Comparison of ENCODE assay signal across 1 cellular context in genomic region chr14:76956253-76957090, GRCh38.
TF ChIP-seq lines count a peak whose summit lies in the region.

No MANE protein-coding gene starts in this region.

TF ChIP-seq in HepG2, 621 proteins besides CTCF, POLR2A, EP300 and RAD21 (continued from another document and continues in another):
- TF ChIP-seq PPARG (CRISPR knock-in tag; conservative IDR thresholded peaks at IDR 0.05): 0 out of 2 replicates have a peak, but pooled peaks have one; percentile 21
- no peak for TF ChIP-seq ZNF672 (CRISPR knock-in tag; IDR thresholded peaks at IDR 0.05)
- no peak for TF ChIP-seq MATR3 (CRISPR knock-in tag; IDR thresholded peaks at IDR 0.05)
- TF ChIP-seq WIZ (CRISPR knock-in tag; IDR thresholded peaks at IDR 0.05): no peak
- no peak for TF ChIP-seq GATA4 (IDR thresholded peaks at IDR 0.05; ENCODE audit: borderline replicate concordance, low read depth)
- no peak for TF ChIP-seq MLLT10 (CRISPR knock-in tag; IDR thresholded peaks at IDR 0.05)
- TF ChIP-seq ZNF30 (CRISPR knock-in tag; IDR thresholded peaks at IDR 0.05): no peak
- TF ChIP-seq FOSL2 (CRISPR knock-in tag; IDR thresholded peaks at IDR 0.05): peak; percentile 46; the same call in 1 of the 2 replicates
- no peak for TF ChIP-seq SOX6 (IDR thresholded peaks at IDR 0.05)
- peak; percentile 49 for TF ChIP-seq SOX6 (CRISPR knock-in tag; IDR thresholded peaks at IDR 0.05)
- no peak for TF ChIP-seq MBD4 (IDR thresholded peaks at IDR 0.05; ENCODE audit: borderline replicate concordance, low read length)
- TF ChIP-seq MTERF4 (CRISPR knock-in tag; IDR thresholded peaks at IDR 0.05): peak; percentile 90
- peak; percentile 60; the same call in 1 of the 2 replicates for TF ChIP-seq BCL6 (CRISPR knock-in tag; IDR thresholded peaks at IDR 0.05)
- TF ChIP-seq ZNF572 (CRISPR knock-in tag; IDR thresholded peaks at IDR 0.05): no peak
- no peak for TF ChIP-seq NR2F6 (IDR thresholded peaks at IDR 0.05)
- peak; percentile 25; the same call in 1 of the 2 replicates for TF ChIP-seq NR2F6 (CRISPR knock-in tag; IDR thresholded peaks at IDR 0.05)
- TF ChIP-seq DNMT1 (CRISPR knock-in tag; IDR thresholded peaks at IDR 0.05): peak; percentile 53; the same call in 1 of the 2 replicates
- peak; percentile 87 for TF ChIP-seq TBX2 (CRISPR knock-in tag; IDR thresholded peaks at IDR 0.05; ENCODE audit: borderline replicate concordance)
- no peak for TF ChIP-seq ADNP (CRISPR knock-in tag; IDR thresholded peaks at IDR 0.05)
- TF ChIP-seq ATRX (CRISPR knock-in tag; IDR thresholded peaks at IDR 0.05; ENCODE audit: borderline replicate concordance): no peak
- TF ChIP-seq ZNF800 (CRISPR knock-in tag; IDR thresholded peaks at IDR 0.05): no peak
- TF ChIP-seq PHF20 (CRISPR knock-in tag; IDR thresholded peaks at IDR 0.05): peak; percentile 34
- no peak for TF ChIP-seq YEATS2 (CRISPR knock-in tag; IDR thresholded peaks at IDR 0.05; ENCODE audit: borderline replicate concordance)
- no peak for TF ChIP-seq DBP (CRISPR knock-in tag; IDR thresholded peaks at IDR 0.05; ENCODE audit: not compliant biosample characterization)
- TF ChIP-seq THAP9 (CRISPR knock-in tag; IDR thresholded peaks at IDR 0.05; ENCODE audit: borderline replicate concordance): no peak
- TF ChIP-seq IKZF1 (IDR thresholded peaks at IDR 0.05): no peak
- TF ChIP-seq ZNF407 (CRISPR knock-in tag; IDR thresholded peaks at IDR 0.05; ENCODE audit: not compliant biosample characterization): no peak
- peak; percentile 70; the same call in 1 of the 2 replicates for TF ChIP-seq ZBTB7B (CRISPR knock-in tag; IDR thresholded peaks at IDR 0.05)
- 0 out of 2 replicates have a peak, but pooled peaks have one; percentile 30 for TF ChIP-seq DNMT3B (CRISPR knock-in tag; conservative IDR thresholded peaks at IDR 0.05)
- no peak for TF ChIP-seq GPN1 (CRISPR knock-in tag; IDR thresholded peaks at IDR 0.05; ENCODE audit: borderline replicate concordance)
- TF ChIP-seq RFX1 (IDR thresholded peaks at IDR 0.05): no peak
- no peak for TF ChIP-seq SETDB1 (CRISPR knock-in tag; IDR thresholded peaks at IDR 0.05; ENCODE audit: borderline replicate concordance)
- TF ChIP-seq PAX8 (CRISPR knock-in tag; IDR thresholded peaks at IDR 0.05; ENCODE audit: borderline replicate concordance): no peak
- TF ChIP-seq HINFP (CRISPR knock-in tag; IDR thresholded peaks at IDR 0.05; ENCODE audit: low read depth): no peak
- no peak for TF ChIP-seq ZBTB4 (CRISPR knock-in tag; IDR thresholded peaks at IDR 0.05; ENCODE audit: borderline replicate concordance)
- TF ChIP-seq E2F2 (CRISPR knock-in tag; IDR thresholded peaks at IDR 0.05; ENCODE audit: borderline replicate concordance): no peak
- no peak for TF ChIP-seq CEBPB (IDR thresholded peaks at IDR 0.05; ENCODE audit: borderline replicate concordance, low read depth, low read length)
- no peak for TF ChIP-seq ISX (CRISPR knock-in tag; conservative IDR thresholded peaks at IDR 0.05)
- TF ChIP-seq GMEB2 (CRISPR knock-in tag; IDR thresholded peaks at IDR 0.05; ENCODE audit: low read depth): no peak
